In genomic region chr6:56250266-56250665, GRCh38 we compare ENCODE assay signal across 1 cellular context.
TF ChIP-seq lines count a peak whose summit lies in the region.

No MANE protein-coding gene starts in this region.

TF ChIP-seq in GM23338, 12 proteins besides CTCF, POLR2A, EP300 and RAD21 (continued from another document):
- TF ChIP-seq ZNF462 (CRISPR knock-in tag; IDR thresholded peaks at IDR 0.05), result no peak
- no peak for TF ChIP-seq EZH2 (IDR thresholded peaks at IDR 0.05; ENCODE audit: low read depth, unreplicated experiment)
- TF ChIP-seq CREB1 (CRISPR knock-in tag; IDR thresholded peaks at IDR 0.05; ENCODE audit: low read depth), result no peak
- TF ChIP-seq REST (IDR thresholded peaks at IDR 0.05; ENCODE audit: unreplicated experiment), result no peak
- no peak for TF ChIP-seq STAT1 (IDR thresholded peaks at IDR 0.05; ENCODE audit: unreplicated experiment)
- TF ChIP-seq POLR2AphosphoS5 (IDR thresholded peaks at IDR 0.05; ENCODE audit: low read depth), result no peak
- no peak for TF ChIP-seq NANOG (IDR thresholded peaks at IDR 0.05; ENCODE audit: borderline replicate concordance)
